1 cellular context compared by ENCODE assay signal in the genomic region with DNA sequence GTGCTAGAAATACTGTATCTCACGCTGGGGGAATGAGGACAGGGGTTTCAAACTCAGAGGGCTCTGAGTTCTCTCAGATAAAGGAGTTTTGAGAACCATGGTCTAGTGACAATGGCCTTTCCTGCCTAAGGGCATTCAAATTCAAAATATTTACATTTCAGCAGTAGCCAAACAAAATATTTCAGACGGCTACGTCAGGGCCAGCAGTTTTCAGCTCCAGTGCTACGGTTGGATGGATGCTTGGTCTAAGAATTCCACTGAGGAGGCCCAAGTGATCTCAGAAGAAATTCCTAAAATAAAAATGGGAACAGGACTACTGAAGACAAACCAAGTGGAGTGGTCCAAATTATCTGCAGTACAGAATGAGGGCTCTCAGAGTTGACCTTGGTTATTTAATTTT.
TF ChIP-seq lines count a peak whose summit lies in the region.

No MANE protein-coding gene starts in this region.

TF ChIP-seq in GM23338, 12 proteins besides CTCF, POLR2A, EP300 and RAD21 (continued from another document):
- TF ChIP-seq, protein P1, sequence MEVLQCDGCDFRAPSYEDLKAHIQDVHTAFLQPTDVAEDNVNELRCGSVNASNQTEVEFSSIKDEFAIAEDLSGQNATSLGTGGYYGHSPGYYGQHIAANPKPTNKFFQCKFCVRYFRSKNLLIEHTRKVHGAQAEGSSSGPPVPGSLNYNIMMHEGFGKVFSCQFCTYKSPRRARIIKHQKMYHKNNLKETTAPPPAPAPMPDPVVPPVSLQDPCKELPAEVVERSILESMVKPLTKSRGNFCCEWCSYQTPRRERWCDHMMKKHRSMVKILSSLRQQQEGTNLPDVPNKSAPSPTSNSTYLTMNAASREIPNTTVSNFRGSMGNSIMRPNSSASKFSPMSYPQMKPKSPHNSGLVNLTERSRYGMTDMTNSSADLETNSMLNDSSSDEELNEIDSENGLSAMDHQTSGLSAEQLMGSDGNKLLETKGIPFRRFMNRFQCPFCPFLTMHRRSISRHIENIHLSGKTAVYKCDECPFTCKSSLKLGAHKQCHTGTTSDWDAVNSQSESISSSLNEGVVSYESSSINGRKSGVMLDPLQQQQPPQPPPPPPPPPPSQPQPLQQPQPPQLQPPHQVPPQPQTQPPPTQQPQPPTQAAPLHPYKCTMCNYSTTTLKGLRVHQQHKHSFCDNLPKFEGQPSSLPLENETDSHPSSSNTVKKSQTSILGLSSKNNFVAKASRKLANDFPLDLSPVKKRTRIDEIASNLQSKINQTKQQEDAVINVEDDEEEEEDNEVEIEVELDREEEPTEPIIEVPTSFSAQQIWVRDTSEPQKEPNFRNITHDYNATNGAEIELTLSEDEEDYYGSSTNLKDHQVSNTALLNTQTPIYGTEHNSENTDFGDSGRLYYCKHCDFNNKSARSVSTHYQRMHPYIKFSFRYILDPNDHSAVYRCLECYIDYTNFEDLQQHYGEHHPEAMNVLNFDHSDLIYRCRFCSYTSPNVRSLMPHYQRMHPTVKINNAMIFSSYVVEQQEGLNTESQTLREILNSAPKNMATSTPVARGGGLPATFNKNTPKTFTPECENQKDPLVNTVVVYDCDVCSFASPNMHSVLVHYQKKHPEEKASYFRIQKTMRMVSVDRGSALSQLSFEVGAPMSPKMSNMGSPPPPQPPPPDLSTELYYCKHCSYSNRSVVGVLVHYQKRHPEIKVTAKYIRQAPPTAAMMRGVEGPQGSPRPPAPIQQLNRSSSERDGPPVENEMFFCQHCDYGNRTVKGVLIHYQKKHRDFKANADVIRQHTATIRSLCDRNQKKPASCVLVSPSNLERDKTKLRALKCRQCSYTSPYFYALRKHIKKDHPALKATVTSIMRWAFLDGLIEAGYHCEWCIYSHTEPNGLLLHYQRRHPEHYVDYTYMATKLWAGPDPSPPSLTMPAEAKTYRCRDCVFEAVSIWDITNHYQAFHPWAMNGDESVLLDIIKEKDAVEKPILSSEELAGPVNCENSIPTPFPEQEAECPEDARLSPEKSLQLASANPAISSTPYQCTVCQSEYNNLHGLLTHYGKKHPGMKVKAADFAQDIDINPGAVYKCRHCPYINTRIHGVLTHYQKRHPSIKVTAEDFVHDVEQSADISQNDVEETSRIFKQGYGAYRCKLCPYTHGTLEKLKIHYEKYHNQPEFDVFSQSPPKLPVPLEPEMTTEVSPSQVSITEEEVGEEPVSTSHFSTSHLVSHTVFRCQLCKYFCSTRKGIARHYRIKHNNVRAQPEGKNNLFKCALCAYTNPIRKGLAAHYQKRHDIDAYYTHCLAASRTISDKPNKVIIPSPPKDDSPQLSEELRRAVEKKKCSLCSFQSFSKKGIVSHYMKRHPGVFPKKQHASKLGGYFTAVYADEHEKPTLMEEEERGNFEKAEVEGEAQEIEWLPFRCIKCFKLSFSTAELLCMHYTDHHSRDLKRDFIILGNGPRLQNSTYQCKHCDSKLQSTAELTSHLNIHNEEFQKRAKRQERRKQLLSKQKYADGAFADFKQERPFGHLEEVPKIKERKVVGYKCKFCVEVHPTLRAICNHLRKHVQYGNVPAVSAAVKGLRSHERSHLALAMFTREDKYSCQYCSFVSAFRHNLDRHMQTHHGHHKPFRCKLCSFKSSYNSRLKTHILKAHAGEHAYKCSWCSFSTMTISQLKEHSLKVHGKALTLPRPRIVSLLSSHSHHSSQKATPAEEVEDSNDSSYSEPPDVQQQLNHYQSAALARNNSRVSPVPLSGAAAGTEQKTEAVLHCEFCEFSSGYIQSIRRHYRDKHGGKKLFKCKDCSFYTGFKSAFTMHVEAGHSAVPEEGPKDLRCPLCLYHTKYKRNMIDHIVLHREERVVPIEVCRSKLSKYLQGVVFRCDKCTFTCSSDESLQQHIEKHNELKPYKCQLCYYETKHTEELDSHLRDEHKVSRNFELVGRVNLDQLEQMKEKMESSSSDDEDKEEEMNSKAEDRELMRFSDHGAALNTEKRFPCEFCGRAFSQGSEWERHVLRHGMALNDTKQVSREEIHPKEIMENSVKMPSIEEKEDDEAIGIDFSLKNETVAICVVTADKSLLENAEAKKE (CRISPR knock-in tag; IDR thresholded peaks at IDR 0.05): no peak
- TF ChIP-seq JUNB (IDR thresholded peaks at IDR 0.05; ENCODE audit: unreplicated experiment): no peak
- TF ChIP-seq ZNF331 (CRISPR knock-in tag; IDR thresholded peaks at IDR 0.05; ENCODE audit: low read depth): no peak
